14 cellular contexts compared by ENCODE assay signal in the genomic region with DNA sequence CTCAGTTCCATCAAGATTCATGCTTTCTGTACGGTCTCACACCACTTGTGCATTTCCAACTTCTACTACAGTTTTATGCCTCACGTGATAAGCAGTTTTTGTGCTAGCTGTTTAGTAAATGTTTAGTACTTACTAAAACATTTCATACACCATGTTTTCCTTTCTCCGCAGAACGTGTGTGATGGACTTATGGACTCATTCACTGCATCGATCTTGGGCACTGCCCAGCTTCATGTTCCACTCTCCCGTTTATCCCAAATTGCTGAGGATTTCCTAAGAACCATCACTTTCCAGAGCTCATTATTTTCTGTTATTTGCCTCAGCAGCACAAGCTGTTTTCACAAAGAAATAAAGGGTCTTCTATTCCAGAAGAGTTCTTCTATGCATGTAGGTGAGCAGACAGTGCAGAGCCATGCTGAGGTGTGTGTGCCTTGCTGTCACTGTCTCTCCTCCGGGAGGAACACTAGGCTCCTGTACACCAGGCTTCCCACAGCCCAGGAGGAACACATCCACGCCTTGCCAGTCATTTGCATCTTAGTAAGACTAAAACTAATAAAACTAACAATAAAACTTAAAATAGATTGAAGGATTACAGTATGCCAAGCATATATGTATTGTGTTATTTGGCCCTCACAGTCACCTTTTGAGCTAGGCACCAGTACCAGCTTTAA.
DNase-seq lines count a peak whose midpoint lies in the region; TF ChIP-seq lines count a peak whose summit lies in the region.
"Had no signal": no experiment of that assay in that cellular context is flagged by ENCODE, and none has a peak within 500 bp of the region (broad histone marks: within the 10 kb centered on the region; RNA-seq: fewer than 3 reads in every experiment).

No MANE protein-coding gene starts in this region.

- H3K36me3 ChIP-seq in ovary (no peaks in the 10 kb centered on the region), urinary bladder (ENCODE audit: insufficient read depth) (no peaks in the 10 kb centered on the region)
- H3K36me3 ChIP-seq: HAP-1 had no signal

- TF ChIP-seq POLR2A in ovary (IDR thresholded peaks at IDR 0.05): no peak

- in situ Hi-C loops in G401 (cut with HindIII; ENCODE audit: low sequenced_read_pairs): no loop called here

- intact Hi-C loops in ovary (cut with DNase I): no loop called here

- no peaks in the 10 kb centered on the region for H3K9me3 ChIP-seq in ovary
- H3K9me3 ChIP-seq: HAP-1 had no signal

- no peak overlapping the region for H3K4me3 ChIP-seq in ovary
- no peak overlapping the region for H3K4me3 ChIP-seq in urinary bladder (ENCODE audit: low read depth, low read length)
- H3K4me3 ChIP-seq: HAP-1 had no signal

- DNase-seq in islet precursor cell: peak; percentile 29
- DNase-seq in ovary: no peak
- DNase-seq in T-helper 1 cell: no peak
- no peak for DNase-seq in SHP77 treated with DMSO at 0.1 percent for 48 hours (lab: John Stamatoyannopoulos, UW)
- DNase-seq in G401 (ENCODE audit: low spot score): no peak
- no peak for DNase-seq in kidney glomerular epithelial cell (lab: John Stamatoyannopoulos, UW)
- DNase-seq: DMS 273 treated with DMSO at 0.1 percent for 48 hours, KBM-7, NCI-H1092, NCI-H1694 treated with DMSO at 0.1 percent for 48 hours, SIG-M5 had no signal

- WGBS in ovary, 3 donors: 70 to 86% (median 83%) methylated on average over 8 of the region's 8 CpGs
- 87% methylated on average over 8 of the region's 8 CpGs for WGBS in urinary bladder

- H3K27ac ChIP-seq in VCaP (peak overlapping the region; percentile 88), ovary (peak overlapping the region; percentile 62 to 72), urinary bladder (ENCODE audit: low read depth) (peak overlapping the region; percentile 28)

- TF ChIP-seq EP300 in ovary (IDR thresholded peaks at IDR 0.05): no peak

- H3K4me1 ChIP-seq in ovary (ENCODE audit: insufficient read depth): peaks cover 19% of the 10 kb centered on the region
- no peaks in the 10 kb centered on the region for H3K4me1 ChIP-seq in urinary bladder (ENCODE audit: insufficient read depth)

- no peaks in the 10 kb centered on the region for H3K27me3 ChIP-seq in ovary

- TF ChIP-seq CTCF in VCaP (conservative IDR thresholded peaks at IDR 0.05) (no peak), ovary (IDR thresholded peaks at IDR 0.05) (no peak)

Comparison
In these comparisons a context has a peak if more than half of its experiments do, and no peak if none do; other contexts are left out.
1. H3K27ac ChIP-seq: peak in every context shown above with its lines; median percentile 88 in VCaP; 67 in ovary; 28 in urinary bladder.